Comparison of ENCODE assay signal across 1 cellular context in genomic region chr7:102395958-102396709, GRCh38.
TF ChIP-seq lines count a peak whose summit lies in the region.

PRKRIP1 (plus strand) TSS chr7:102396363; CDS start chr7:102396412, 49 bp downstream.

TF ChIP-seq in K562, 482 proteins besides CTCF, POLR2A, EP300 and RAD21 (continued from another document and continues in another):
- TF ChIP-seq ZNF551 (CRISPR knock-in tag; IDR thresholded peaks at IDR 0.05), result peak; percentile 75; the same call in 1 of the 2 replicates
- no peak for TF ChIP-seq TEAD2 (tag; IDR thresholded peaks at IDR 0.05)
- no peak for TF ChIP-seq TCFL5 (CRISPR knock-in tag; conservative IDR thresholded peaks at IDR 0.05)
- peak; percentile 87 for TF ChIP-seq NKRF (IDR thresholded peaks at IDR 0.05; ENCODE audit: borderline replicate concordance)
- peak; percentile 78 for TF ChIP-seq POLR2B (IDR thresholded peaks at IDR 0.05; ENCODE audit: low read depth, partially characterized antibody)
- TF ChIP-seq ZNF668 (CRISPR knock-in tag; IDR thresholded peaks at IDR 0.05), result 0 out of 2 replicates have a peak, but pooled peaks have one; percentile 33
- TF ChIP-seq ZNF347 (CRISPR knock-in tag; IDR thresholded peaks at IDR 0.05; ENCODE audit: low read depth), result no peak
- TF ChIP-seq ATF6 (CRISPR knock-in tag; IDR thresholded peaks at IDR 0.05), result 0 out of 2 replicates have a peak, but pooled peaks have one; percentile 83
- TF ChIP-seq PYGO2 (tag; IDR thresholded peaks at IDR 0.05), result no peak
- TF ChIP-seq MAX (CRISPR knock-in tag; IDR thresholded peaks at IDR 0.05), result peak; percentile 45
- TF ChIP-seq RBM39 (optimal IDR thresholded peaks at IDR 0.05; ENCODE audit: low read depth, low read length), result no peak
- TF ChIP-seq USF1 (CRISPR knock-in tag; IDR thresholded peaks at IDR 0.05), result no peak
- no peak for TF ChIP-seq SRSF7 (optimal IDR thresholded peaks at IDR 0.05; ENCODE audit: low read depth, low read length)
- peak; percentile 6 to 74; a peak in 2 of 4 replicates for TF ChIP-seq RCOR1 (IDR thresholded peaks at IDR 0.05; ENCODE audit: borderline replicate concordance in 1 of 2, low read depth in 2 of 2, low read length in 2 of 2)
- TF ChIP-seq ATF1 (CRISPR knock-in tag; IDR thresholded peaks at IDR 0.05), result peak; percentile 96
- peak; percentile 99 for TF ChIP-seq ATF1 (tag; IDR thresholded peaks at IDR 0.05)
- TF ChIP-seq CSDE1 (IDR thresholded peaks at IDR 0.05), result no peak
- 0 out of 2 replicates have a peak, but pooled peaks have one; percentile 82 for TF ChIP-seq ZNF717 (CRISPR knock-in tag; IDR thresholded peaks at IDR 0.05)
- peak; percentile 65; the same call in 1 of the 2 replicates for TF ChIP-seq DIDO1 (tag; IDR thresholded peaks at IDR 0.05; ENCODE audit: low read depth)
- TF ChIP-seq HSF4 (CRISPR knock-in tag; IDR thresholded peaks at IDR 0.05; ENCODE audit: borderline replicate concordance), result 0 out of 2 replicates have a peak, but pooled peaks have one; percentile 25
- TF ChIP-seq BHLHE40 (IDR thresholded peaks at IDR 0.05; ENCODE audit: low read length), result no peak; the same call in 1 of the 2 replicates
- TF ChIP-seq NFIC (IDR thresholded peaks at IDR 0.05), result peak; percentile 92
- TF ChIP-seq ZBTB34 (CRISPR knock-in tag; IDR thresholded peaks at IDR 0.05), result no peak
- 0 out of 2 replicates have a peak, but pooled peaks have one; percentile 19 for TF ChIP-seq ZNF518B (CRISPR knock-in tag; IDR thresholded peaks at IDR 0.05)
- TF ChIP-seq BMI1 (IDR thresholded peaks at IDR 0.05; ENCODE audit: low read length), result no peak
- peak in 1 of 2 experiments; percentile 18; a peak in 1 of 4 replicates for TF ChIP-seq NONO (IDR thresholded peaks at IDR 0.05; ENCODE audit: low read depth in 2 of 2, low read length in 1 of 2)
- peak; percentile 64 to 73; a peak in 3 of 4 replicates for TF ChIP-seq NRF1 (conservative IDR thresholded peaks at IDR 0.05 in 1 of 2, IDR thresholded peaks at IDR 0.05 in 1 of 2)
- no peak for TF ChIP-seq ADNP (tag; IDR thresholded peaks at IDR 0.05)
- TF ChIP-seq ZBTB9 (CRISPR knock-in tag; IDR thresholded peaks at IDR 0.05), result no peak
- TF ChIP-seq YY1 (IDR thresholded peaks at IDR 0.05; ENCODE audit: borderline replicate concordance in 1 of 3, control insufficient read depth in 1 of 3, extremely low read depth in 1 of 3, insufficient read depth in 3 of 3, insufficient read length in 1 of 3, insufficient replicate concordance in 2 of 3, low read depth in 1 of 3, low read length in 2 of 3), result peak in 2 of 3 experiments; percentile 80 to 85
- TF ChIP-seq ETS1 (conservative IDR thresholded peaks at IDR 0.05; ENCODE audit: control insufficient read depth, low read depth, low read length), result peak; percentile 61
- TF ChIP-seq ZNF12 (CRISPR knock-in tag; IDR thresholded peaks at IDR 0.05), result peak; percentile 51
- no peak for TF ChIP-seq MXD1 (CRISPR knock-in tag; IDR thresholded peaks at IDR 0.05; ENCODE audit: borderline replicate concordance, poor library complexity, severe bottlenecking)
- TF ChIP-seq KAT7 (CRISPR knock-in tag; IDR thresholded peaks at IDR 0.05; ENCODE audit: borderline replicate concordance), result peak; percentile 47; the same call in 1 of the 2 replicates
- no peak for TF ChIP-seq ZNF282 (CRISPR knock-in tag; IDR thresholded peaks at IDR 0.05)
- peak; percentile 76 for TF ChIP-seq ZNF280B (CRISPR knock-in tag; IDR thresholded peaks at IDR 0.05)
- TF ChIP-seq POLR2AphosphoS5 (IDR thresholded peaks at IDR 0.05; ENCODE audit: control insufficient read depth, insufficient read depth, low read depth, low read length), result peak; percentile 81
- peak; percentile 84; the same call in 1 of the 2 replicates for TF ChIP-seq TAF15 (IDR thresholded peaks at IDR 0.05; ENCODE audit: low read depth, low read length)
- TF ChIP-seq NFE2 (IDR thresholded peaks at IDR 0.05; ENCODE audit: low read depth), result no peak
- TF ChIP-seq HCFC1 (IDR thresholded peaks at IDR 0.05; ENCODE audit: low read depth, low read length), result peak; percentile 88
- peak; percentile 73 for TF ChIP-seq TFAP4 (CRISPR knock-in tag; IDR thresholded peaks at IDR 0.05; ENCODE audit: borderline replicate concordance)
- TF ChIP-seq MITF (IDR thresholded peaks at IDR 0.05), result no peak
- peak; percentile 66; the same call in 1 of the 2 replicates for TF ChIP-seq MYC (IDR thresholded peaks at IDR 0.05; ENCODE audit: low read depth, low read length)
- peak; percentile 73; the same call in 1 of the 2 replicates for TF ChIP-seq MYC (CRISPR knock-in tag; IDR thresholded peaks at IDR 0.05; ENCODE audit: borderline replicate concordance, low read depth)
- TF ChIP-seq PURB (CRISPR knock-in tag; IDR thresholded peaks at IDR 0.05; ENCODE audit: low read depth), result no peak
- TF ChIP-seq ILF3 (IDR thresholded peaks at IDR 0.05; ENCODE audit: borderline replicate concordance), result no peak
- 0 out of 2 replicates have a peak, but pooled peaks have one; percentile 51 for TF ChIP-seq NR2F6 (CRISPR knock-in tag; IDR thresholded peaks at IDR 0.05)
- no peak for TF ChIP-seq ZNF224 (CRISPR knock-in tag; IDR thresholded peaks at IDR 0.05)
